In genomic region chr5:157342822-157343402, GRCh38 we compare ENCODE assay signal across 7 cellular contexts.
DNase-seq lines count a peak whose midpoint lies in the region; ATAC-seq and TF ChIP-seq lines count a peak whose summit lies in the region.

No MANE protein-coding gene starts in this region.

- no peak overlapping the region for H2AFZ ChIP-seq in KMS-11 (ENCODE audit: low read depth)

- H3K9ac ChIP-seq in KMS-11, result no peak overlapping the region

- no peak overlapping the region for H3K4me3 ChIP-seq in KMS-11 (IDR thresholded peaks at IDR 0.05; ENCODE audit: insufficient read depth, low read depth, low read length)

- no peaks in the 10 kb centered on the region for H3K79me2 ChIP-seq in KMS-11 (ENCODE audit: insufficient read depth, low read depth)

- H3K4me1 ChIP-seq in KMS-11 (ENCODE audit: low read depth, poor library complexity, severe bottlenecking), result no peaks in the 10 kb centered on the region

- intact Hi-C loops in left ventricle myocardium superior (cut with micrococcal nuclease), result no loop called here

- H3K36me3 ChIP-seq in KMS-11 (ENCODE audit: insufficient read depth), result no peaks in the 10 kb centered on the region

- no peak overlapping the region for H3K27ac ChIP-seq in KMS-11

- DNase-seq in GM03348 (ENCODE audit: low spot score) (peak; percentile 77), left ventricle myocardium superior (peak; percentile 47), islet precursor cell (no peak)
- peak; percentile 63 to 67 for DNase-seq in activated T-cell treated with anti-CD3 and anti-CD28 coated beads, Interleukin-2, amount 50 U/mL, for 48 hours
- peak; percentile 64 for DNase-seq in stimulated activated naive CD8-positive, alpha-beta T cell treated with anti-CD3 and anti-CD28 coated beads, Interleukin-15, Interleukin-2, amounts not matched to agents 100 U/mL and 50 U/mL, for 24 hours

- no peaks in the 10 kb centered on the region for H3K27me3 ChIP-seq in KMS-11 (ENCODE audit: insufficient read depth, low read depth)

- TF ChIP-seq CTCF in KMS-11 (conservative IDR thresholded peaks at IDR 0.05; ENCODE audit: low read depth, low read length), result peak; percentile 61

- no peaks in the 10 kb centered on the region for H4K20me1 ChIP-seq in KMS-11 (ENCODE audit: insufficient read depth)

- ATAC-seq in left ventricle myocardium superior, result no peak
- no peak for ATAC-seq in stimulated activated naive CD8-positive, alpha-beta T cell treated with anti-CD3 and anti-CD28 coated beads, Interleukin-15, Interleukin-2, amounts not matched to agents 100 U/mL and 50 U/mL, for 24 hours
- ATAC-seq in GM19395 (IDR thresholded peaks at IDR 0.05; ENCODE audit: unreplicated experiment), result no peak

- no peak overlapping the region for H3K4me2 ChIP-seq in KMS-11
